Comparison of ENCODE assay signal across 32 cellular contexts in the genomic region with DNA sequence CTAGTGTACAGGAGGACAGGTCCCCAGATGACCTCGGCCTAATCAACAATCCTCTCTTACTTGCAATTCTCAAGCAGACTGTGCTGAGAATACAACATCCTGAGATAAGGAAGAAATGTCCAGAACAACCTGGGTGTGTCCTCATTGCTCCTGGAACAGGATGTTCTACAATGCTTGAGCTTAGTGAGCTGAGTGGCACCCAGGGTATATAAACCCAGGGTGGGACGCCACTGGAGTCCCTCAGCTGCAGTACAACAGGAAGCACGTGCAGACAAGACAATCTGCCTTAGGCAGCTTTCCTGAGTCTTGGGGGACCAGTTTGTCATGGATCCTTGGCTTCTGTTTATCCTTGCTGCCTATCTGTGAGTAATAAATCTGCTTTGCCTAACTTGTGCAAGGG. TPM values are rescaled to one million over a fixed set of nuclear protein-coding genes. Genes with fewer than 3 reads are reported as not detected.
DNase-seq lines count a peak whose midpoint lies in the region; ATAC-seq, FAIRE-seq and TF ChIP-seq lines count a peak whose summit lies in the region.
"Had no signal": no experiment of that assay in that cellular context is flagged by ENCODE, and none has a peak within 500 bp of the region (broad histone marks: within the 10 kb centered on the region; RNA-seq: fewer than 3 reads in every experiment).

No MANE protein-coding gene starts in this region.

- H3K9me3 ChIP-seq in mucosa of rectum (ENCODE audit: control insufficient read depth in 2 of 2, low read length in 2 of 2): peaks cover 0 to 4% of the 10 kb centered on the region in 2 donors
- H3K9me3 ChIP-seq in neural progenitor cell (ENCODE audit: low read depth): no peaks in the 10 kb centered on the region
- H3K9me3 ChIP-seq: right lobe of liver, upper lobe of left lung had no signal

- H3K79me2 ChIP-seq in neural progenitor cell (ENCODE audit: low read depth): no peaks in the 10 kb centered on the region

- no peak overlapping the region for H2AFZ ChIP-seq in neural progenitor cell (replicated peaks)

- intact Hi-C loops in left cardiac atrium (cut with DNase I): no loop called here

- no peaks in the 10 kb centered on the region for H3K36me3 Mint-ChIP-seq in neural progenitor cell
- H3K36me3 Mint-ChIP-seq in activated naive CD4-positive, alpha-beta T cell treated with anti-CD3 and anti-CD28 coated beads, Interleukin-2, amount 50 U/mL, for 72 hours: no peaks in the 10 kb centered on the region
- H3K36me3 Mint-ChIP-seq: activated naive CD8-positive, alpha-beta T cell treated with anti-CD3 and anti-CD28 coated beads, Interleukin-2, amount 10 ng/mL, durations not matched to agents 7 days and 5 days; stimulated activated memory B cell treated with anti-CD40 and anti-IgM and Interleukin-4, amounts not matched to agents 10 μg/mL and 1 μg/mL and 100 μg/mL, for 72 hours had no signal

- no peaks in the 10 kb centered on the region for H3F3A ChIP-seq in neural progenitor cell (ENCODE audit: low read depth)

- no peaks in the 10 kb centered on the region for H4K20me1 ChIP-seq in neural progenitor cell (ENCODE audit: low read depth)

- H3K27me3 Mint-ChIP-seq in neural progenitor cell (ENCODE audit: insufficient read depth, low read depth): no peaks in the 10 kb centered on the region

- ATAC-seq in left cardiac atrium: peak in 1 of 2 donors; percentile 73
- ATAC-seq in activated naive CD4-positive, alpha-beta T cell treated with anti-CD3 and anti-CD28 coated beads, Interleukin-2, amount 50 U/mL, for 72 hours: no peak
- ATAC-seq: activated CD8-positive, alpha-beta T cell treated with anti-CD3 and anti-CD28 coated beads, Interleukin-2, amount 10 ng/mL, durations not matched to agents 7 days and 5 days; HCT116; SK-N-SH treated with all-trans-retinoic acid at 6 μM for 48 hours; stimulated activated memory B cell treated with anti-CD40 and anti-IgM and Interleukin-4, amounts not matched to agents 10 μg/mL and 1 μg/mL and 100 μg/mL, for 72 hours; T-helper 17 cell had no signal

- H3K4me1 Mint-ChIP-seq in neural progenitor cell: peaks cover 10% of the 10 kb centered on the region
- H3K4me1 Mint-ChIP-seq: activated naive CD8-positive, alpha-beta T cell treated with anti-CD3 and anti-CD28 coated beads, Interleukin-2, amount 10 ng/mL, durations not matched to agents 7 days and 5 days; B cell; T-helper 17 cell had no signal

- TF ChIP-seq CTCF in bronchial epithelial cell (IDR thresholded peaks at IDR 0.05; ENCODE audit: insufficient read depth, low read length, severe bottlenecking): no peak
- no peak for TF ChIP-seq CTCF in neural progenitor cell (IDR thresholded peaks at IDR 0.05)
- no peak for TF ChIP-seq CTCF in D721Med (IDR thresholded peaks at IDR 0.05; ENCODE audit: insufficient read depth, missing control alignments)

- H3K4me1 ChIP-seq in mucosa of rectum (ENCODE audit: control insufficient read depth in 2 of 2, insufficient read depth in 2 of 2, low read length in 2 of 2): peaks cover 0 to 16% of the 10 kb centered on the region in 2 donors
- H3K4me1 ChIP-seq in neural progenitor cell: peaks cover 10% of the 10 kb centered on the region
- H3K4me1 ChIP-seq: right lobe of liver, upper lobe of left lung had no signal

- H3K27ac Mint-ChIP-seq in neural progenitor cell: no peak overlapping the region
- no peak overlapping the region for H3K27ac Mint-ChIP-seq in activated naive CD4-positive, alpha-beta T cell treated with anti-CD3 and anti-CD28 coated beads, Interleukin-2, amount 50 U/mL, for 72 hours
- H3K27ac Mint-ChIP-seq: activated CD8-positive, alpha-beta T cell treated with anti-CD3 and anti-CD28 coated beads, Interleukin-2, amount 10 ng/mL, durations not matched to agents 7 days and 5 days; activated naive CD8-positive, alpha-beta T cell treated with anti-CD3 and anti-CD28 coated beads, Interleukin-2, amount 10 ng/mL, durations not matched to agents 7 days and 5 days; B cell; stimulated activated memory B cell treated with anti-CD40 and anti-IgM and Interleukin-4, amounts not matched to agents 10 μg/mL and 1 μg/mL and 100 μg/mL, for 72 hours; T-helper 17 cell had no signal

- H3K4me3 ChIP-seq in bronchial epithelial cell (ENCODE audit: low read depth, low read length): no peak overlapping the region
- no peak overlapping the region for H3K4me3 ChIP-seq in mucosa of rectum (ENCODE audit: low read length in 2 of 2)
- no peak overlapping the region for H3K4me3 ChIP-seq in neural progenitor cell
- H3K4me3 ChIP-seq: lung, right lobe of liver, upper lobe of left lung had no signal

- H3K27ac ChIP-seq in mucosa of rectum (ENCODE audit: low read depth in 2 of 2, low read length in 2 of 2): peak overlapping the region; percentile 78 to 93
- H3K27ac ChIP-seq in neural progenitor cell: no peak overlapping the region
- H3K27ac ChIP-seq: epithelial cell of prostate, KMS-11, right lobe of liver had no signal

- no peak overlapping the region for H3K4me2 ChIP-seq in neural progenitor cell
- H3K4me2 ChIP-seq: KMS-11 had no signal

- H3K27me3 ChIP-seq in bronchial epithelial cell (ENCODE audit: control insufficient read depth, insufficient read depth, low read length): no peaks in the 10 kb centered on the region
- no peaks in the 10 kb centered on the region for H3K27me3 ChIP-seq in mucosa of rectum (ENCODE audit: control insufficient read depth in 2 of 2, insufficient read depth in 2 of 2, low read length in 2 of 2)
- no peaks in the 10 kb centered on the region for H3K27me3 ChIP-seq in neural progenitor cell
- H3K27me3 ChIP-seq: right lobe of liver, upper lobe of left lung had no signal

- H3K36me3 ChIP-seq in bronchial epithelial cell (ENCODE audit: control insufficient read depth, insufficient read depth, low read length) (no peaks in the 10 kb centered on the region), mucosa of rectum (ENCODE audit: control insufficient read depth in 2 of 2, insufficient read depth in 2 of 2, low read length in 2 of 2) (no peaks in the 10 kb centered on the region), neural progenitor cell (no peaks in the 10 kb centered on the region)
- H3K36me3 ChIP-seq: right lobe of liver, upper lobe of left lung had no signal

- H3K4me3 Mint-ChIP-seq in neural progenitor cell: no peak overlapping the region
- H3K4me3 Mint-ChIP-seq: activated CD8-positive, alpha-beta T cell treated with anti-CD3 and anti-CD28 coated beads, Interleukin-2, amount 10 ng/mL, durations not matched to agents 7 days and 5 days; activated naive CD8-positive, alpha-beta T cell treated with anti-CD3 and anti-CD28 coated beads, Interleukin-2, amount 10 ng/mL, durations not matched to agents 7 days and 5 days; B cell; neural crest cell; stimulated activated memory B cell treated with anti-CD40 and anti-IgM and Interleukin-4, amounts not matched to agents 10 μg/mL and 1 μg/mL and 100 μg/mL, for 72 hours; T-helper 17 cell had no signal

- DNase-seq in NCI-H69 (lab: John Stamatoyannopoulos, UW) (peak; percentile 37), bronchial epithelial cell (ENCODE audit: low read depth) (peak; percentile 48), left cardiac atrium (peak; percentile 36), neural progenitor cell (ENCODE audit: low spot score) (no peak), D721Med (ENCODE audit: insufficient read length, low spot score) (no peak), EL (no peak)
- DNase-seq in activated naive CD4-positive, alpha-beta T cell treated with anti-CD3 and anti-CD28 coated beads, Interleukin-2, amount 50 U/mL, for 72 hours (ENCODE audit: low spot score in 2 of 2): no peak
- DNase-seq: activated CD8-positive, alpha-beta T cell treated with anti-CD3 and anti-CD28 coated beads, Interleukin-2, amount 10 ng/mL, durations not matched to agents 7 days and 5 days; activated naive CD8-positive, alpha-beta T cell treated with anti-CD3 and anti-CD28 coated beads, Interleukin-2, amount 10 ng/mL, durations not matched to agents 7 days and 5 days; cerebellar nuclear complex; DMS53; foreskin melanocyte; GDM1; NCI-H1436 treated with DMSO at 0.1 percent for 48 hours; NCI-H345; NCI-H82; right lobe of liver; stimulated activated CD4-positive, alpha-beta T cell treated with anti-CD3 and anti-CD28 coated beads, Interleukin-4, amount 100 ng/mL, for 24 hours; substantia nigra; T-helper 17 cell had no signal

- FAIRE-seq in bronchial epithelial cell (lab: Jason Lieb, UNC) (no peak), D721Med (lab: Jason Lieb, UNC) (no peak)
- FAIRE-seq: astrocyte, HTR-8/SVneo had no signal

- H3K9ac ChIP-seq in mucosa of rectum (ENCODE audit: low read depth in 1 of 2, low read length in 2 of 2) (peak overlapping the region in 1 of 2 donors; percentile 21), neural progenitor cell (no peak overlapping the region)
- H3K9ac ChIP-seq: KMS-11 had no signal

- no peaks in the 10 kb centered on the region for H3K9me3 Mint-ChIP-seq in neural progenitor cell
- H3K9me3 Mint-ChIP-seq in activated naive CD4-positive, alpha-beta T cell treated with anti-CD3 and anti-CD28 coated beads, Interleukin-2, amount 50 U/mL, for 72 hours: no peaks in the 10 kb centered on the region
- H3K9me3 Mint-ChIP-seq: activated naive CD8-positive, alpha-beta T cell treated with anti-CD3 and anti-CD28 coated beads, Interleukin-2, amount 10 ng/mL, durations not matched to agents 7 days and 5 days; neural crest cell; stimulated activated memory B cell treated with anti-CD40 and anti-IgM and Interleukin-4, amounts not matched to agents 10 μg/mL and 1 μg/mL and 100 μg/mL, for 72 hours had no signal

RNA-seq across cellular contexts. Expression of a gene that starts 27.7 kb away (rescaled TPM):
- total RNA-seq in bronchial epithelial cell (14.6 and 16.6 TPM in 2 replicates), left cardiac atrium (10 to 100 TPM; 14.6 to 20.4 TPM), neural progenitor cell (ENCODE audit: low replicate concordance) (83.3 and 87.8 TPM in 2 replicates)
- 10 to 100 TPM; 13.2 to 13.7 TPM for total RNA-seq in activated naive CD4-positive, alpha-beta T cell treated with anti-CD3 and anti-CD28 coated beads, Interleukin-2, amount 50 U/mL, for 72 hours

Comparison
In these comparisons a context has a peak if more than half of its experiments do, and no peak if none do; other contexts are left out.
1. DNase-seq: peak in NCI-H69 (single experiment), bronchial epithelial cell (single experiment) and left cardiac atrium (single experiment); none in neural progenitor cell (single experiment), activated naive CD4-positive, alpha-beta T cell treated with anti-CD3 and anti-CD28 coated beads, Interleukin-2, amount 50 U/mL, for 72 hours (0 of 2), D721Med (single experiment) and EL (single experiment).